Comparison of ENCODE assay signal across 11 cellular contexts in the genomic region with DNA sequence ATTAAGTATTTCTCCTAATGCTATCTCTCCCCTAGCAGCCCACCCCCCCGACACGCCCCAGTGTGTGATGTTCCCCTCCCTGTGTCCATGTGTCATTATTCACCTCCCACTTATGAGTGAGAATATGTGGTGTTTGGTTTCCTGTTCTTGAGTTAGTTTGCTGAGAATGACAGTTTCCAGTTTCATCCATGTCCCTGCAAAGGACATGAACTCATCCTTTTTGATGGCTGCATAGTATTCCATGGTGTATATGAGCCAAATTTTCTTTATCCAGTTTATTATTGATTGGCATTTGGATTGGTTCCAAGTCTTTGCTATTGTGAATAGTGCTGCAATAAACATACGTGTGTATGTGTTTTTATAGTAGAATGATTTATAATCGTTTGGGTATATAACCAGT. TPM values are rescaled to one million over a fixed set of nuclear protein-coding genes. Genes with fewer than 3 reads are reported as not detected.
"Had no signal": no experiment of that assay in that cellular context is flagged by ENCODE, and none has a peak within 500 bp of the region (broad histone marks: within the 10 kb centered on the region; RNA-seq: fewer than 3 reads in every experiment).

No MANE protein-coding gene starts in this region.

RNA-seq across cellular contexts. Expression of gene HEPH, which starts 28.8 kb away (rescaled TPM):
- total RNA-seq: activated B cell treated with CpG ODN at 0.5 μM for 24 hours; activated CD4-positive, alpha-beta memory T cell treated with anti-CD3 and anti-CD28 coated beads for 36 hours; activated CD4-positive, alpha-beta memory T cell treated with anti-CD3 and anti-CD28 coated beads, Interleukin-2, amount 10 ng/mL, durations not matched to agents 7 days and 5 days; activated CD4-positive, alpha-beta T cell treated with anti-CD3 and anti-CD28 coated beads for 36 hours; activated CD4-positive, alpha-beta T cell treated with anti-CD3 and anti-CD28 coated beads, Interleukin-2, amount 10 ng/mL, durations not matched to agents 24 days and 14 days; activated CD4-positive, alpha-beta T cell treated with anti-CD3 and anti-CD28 coated beads, Interleukin-2, amount 10 ng/mL, durations not matched to agents 7 days and 5 days; activated CD8-positive, alpha-beta memory T cell treated with anti-CD3 and anti-CD28 coated beads for 36 hours; activated CD8-positive, alpha-beta memory T cell treated with anti-CD3 and anti-CD28 coated beads, Interleukin-2, amount 10 ng/mL, durations not matched to agents 7 days and 5 days; activated CD8-positive, alpha-beta T cell treated with anti-CD3 and anti-CD28 coated beads, Interleukin-2, amount 10 ng/mL, durations not matched to agents 7 days and 5 days; T-helper 1 cell treated with Interleukin-12 subunit alpha and Interleukin-12 subunit beta and Interleukin-4 antibody, amounts not matched to agents 30 ng/mL and 1 ng/mL, for 36 hours; T-helper 2 cell treated with Interferon-gamma antibody and Interleukin-4, amounts not matched to agents 100 ng/mL and 5 ng/mL, for 36 hours had no signal
